Comparison of ENCODE assay signal across 15 cellular contexts in the genomic region with DNA sequence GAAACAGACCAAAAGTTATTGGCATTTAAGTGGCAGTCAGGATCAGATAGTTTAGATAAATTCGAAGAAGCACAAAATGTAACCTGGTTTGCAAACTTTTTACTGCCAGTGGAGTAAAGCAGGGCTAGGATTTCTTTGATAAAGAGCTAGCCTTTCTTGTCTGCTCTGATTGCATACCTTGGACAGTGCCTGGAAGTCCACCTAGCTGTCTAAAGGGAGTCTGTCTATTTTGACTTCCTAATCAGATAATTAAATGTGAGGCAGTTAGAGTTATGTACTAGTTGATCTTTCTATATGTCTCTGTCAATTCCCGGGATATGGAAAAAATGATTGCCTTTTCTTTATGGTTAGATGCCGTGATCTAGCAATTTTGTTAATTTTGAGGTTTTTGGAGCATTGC. TPM values are rescaled to one million over a fixed set of nuclear protein-coding genes. Genes with fewer than 3 reads are reported as not detected.
DNase-seq lines count a peak whose midpoint lies in the region; TF ChIP-seq lines count a peak whose summit lies in the region.
"Had no signal": no experiment of that assay in that cellular context is flagged by ENCODE, and none has a peak within 500 bp of the region (broad histone marks: within the 10 kb centered on the region; RNA-seq: fewer than 3 reads in every experiment).

No MANE protein-coding gene starts in this region.

- 52 to 62% methylated on average over 3 of the region's 3 CpGs for WGBS in GM23248 (ENCODE audit: low coverage in 1 of 2, low lambda C conversion rate in 2 of 2, missing lambda C conversion rate in 2 of 2), 2 experiments
- 90 to 100% methylated on average over 1 to 3 of the region's 3 CpGs for whole genome bisulfite sequencing in endodermal cell (ENCODE audit: insufficient coverage in 1 of 2, insufficient read length in 1 of 2), 2 experiments

- H3K27me3 ChIP-seq in GM23248 (replicated peaks; ENCODE audit: insufficient read depth) (no peaks in the 10 kb centered on the region), PC-9 (ENCODE audit: insufficient read depth, low read depth) (no peaks in the 10 kb centered on the region), endodermal cell (ENCODE audit: control insufficient read depth, insufficient read depth, low read length, poor library complexity, severe bottlenecking) (no peaks in the 10 kb centered on the region), osteoblast (ENCODE audit: insufficient read depth, low read length) (no peaks in the 10 kb centered on the region)
- H3K27me3 ChIP-seq: right atrium auricular region had no signal

- peaks cover 10% of the 10 kb centered on the region; the same call in 1 of the 2 replicates for H3F3A ChIP-seq in GM23248 (ENCODE audit: insufficient read depth)
- H3F3A ChIP-seq in PC-9 (ENCODE audit: insufficient read depth, low read depth) = peaks cover 17% of the 10 kb centered on the region

- H2AFZ ChIP-seq in GM23248 (no peak overlapping the region), PC-9 (no peak overlapping the region), osteoblast (ENCODE audit: low read length) (no peak overlapping the region)

- H3K4me1 Mint-ChIP-seq in endodermal cell = peaks cover 15% of the 10 kb centered on the region
- peaks cover 15% of the 10 kb centered on the region for H3K4me1 Mint-ChIP-seq in activated CD4-positive, alpha-beta memory T cell treated with anti-CD3 and anti-CD28 coated beads for 36 hours (ENCODE audit: low read depth)

- no peaks in the 10 kb centered on the region for H3K9me3 Mint-ChIP-seq in endodermal cell
- H3K9me3 Mint-ChIP-seq in activated CD4-positive, alpha-beta memory T cell treated with anti-CD3 and anti-CD28 coated beads for 36 hours = no peaks in the 10 kb centered on the region
- H3K9me3 Mint-ChIP-seq: activated T-helper 1 cell treated with anti-CD3 and anti-CD28 coated beads, Interleukin-12 subunit alpha, Interleukin-12 subunit beta, Interleukin-2, Interleukin-4 antibody, amounts not matched to agents 30 ng/mL and 10 ng/mL and 1 ng/mL, durations not matched to agents 14 hours and 24 hours and 36 hours had no signal

- H3K79me2 ChIP-seq in GM23248 (ENCODE audit: insufficient read depth) (peaks cover 90% of the 10 kb centered on the region), PC-9 (ENCODE audit: low read depth) (peaks cover 82% of the 10 kb centered on the region), osteoblast (ENCODE audit: insufficient read depth, low read length) (peaks cover 86% of the 10 kb centered on the region)

- peaks cover 3% of the 10 kb centered on the region for H3K36me3 Mint-ChIP-seq in endodermal cell (ENCODE audit: low read depth)
- H3K36me3 Mint-ChIP-seq in activated CD4-positive, alpha-beta memory T cell treated with anti-CD3 and anti-CD28 coated beads for 36 hours = no peaks in the 10 kb centered on the region

- H4K20me1 ChIP-seq in GM23248 (ENCODE audit: insufficient read depth) = no peaks in the 10 kb centered on the region
- no peaks in the 10 kb centered on the region for H4K20me1 ChIP-seq in PC-9 (ENCODE audit: insufficient read depth)
- no peaks in the 10 kb centered on the region for H4K20me1 ChIP-seq in osteoblast (ENCODE audit: insufficient read depth, low read length)

- no peaks in the 10 kb centered on the region for H3K9me3 ChIP-seq in GM23248 (ENCODE audit: low read depth)
- no peaks in the 10 kb centered on the region for H3K9me3 ChIP-seq in PC-9 (ENCODE audit: insufficient read depth, low read depth)
- H3K9me3 ChIP-seq in endodermal cell (ENCODE audit: control insufficient read depth, low read length) = no peaks in the 10 kb centered on the region
- no peaks in the 10 kb centered on the region for H3K9me3 ChIP-seq in osteoblast (ENCODE audit: low read depth, low read length)
- H3K9me3 ChIP-seq: right atrium auricular region had no signal

- no peak for TF ChIP-seq CTCF in PC-9 (conservative IDR thresholded peaks at IDR 0.05)
- no peak for TF ChIP-seq CTCF in endodermal cell (conservative IDR thresholded peaks at IDR 0.05)
- TF ChIP-seq CTCF in osteoblast (IDR thresholded peaks at IDR 0.05; ENCODE audit: extremely low read depth, low read depth, low read length) = no peak

- in situ Hi-C loops in GM23248 (cut with MboI) = no loop called here

- intact Hi-C loops in PC-9 (cut with micrococcal nuclease; ENCODE audit: unreplicated experiment) = no loop called here
- intact Hi-C loops in activated CD4-positive, alpha-beta memory T cell treated with anti-CD3 and anti-CD28 coated beads for 36 hours (cut with micrococcal nuclease) = no loop called here

- H3K4me1 ChIP-seq in GM23248 (ENCODE audit: insufficient read depth) (peaks cover 16% of the 10 kb centered on the region), PC-9 (replicated peaks; ENCODE audit: insufficient read depth) (peaks cover 44% of the 10 kb centered on the region), endodermal cell (ENCODE audit: control insufficient read depth, insufficient read depth, low read length) (no peaks in the 10 kb centered on the region), osteoblast (ENCODE audit: insufficient read depth, low read length) (peaks cover 18% of the 10 kb centered on the region)

- DNase-seq in GM23248 (peak; percentile 41), PC-9 (peak in 1 of 2 experiments; percentile 38), endodermal cell (no peak), osteoblast (ENCODE audit: insufficient read length, low spot score, missing footprints) (peak; percentile 56), NCI-H510A (lab: John Stamatoyannopoulos, UW) (no peak), NCI-H748 treated with DMSO at 0.1 percent for 48 hours (lab: John Stamatoyannopoulos, UW) (no peak)
- no peak for DNase-seq in activated CD4-positive, alpha-beta memory T cell treated with anti-CD3 and anti-CD28 coated beads for 36 hours
- DNase-seq: cerebellar nuclear complex, NCI-H2171, NCI-H774 had no signal

- H3K4me3 Mint-ChIP-seq in endodermal cell = no peak overlapping the region
- no peak overlapping the region for H3K4me3 Mint-ChIP-seq in activated CD4-positive, alpha-beta memory T cell treated with anti-CD3 and anti-CD28 coated beads for 36 hours
- H3K4me3 Mint-ChIP-seq: activated T-helper 1 cell treated with anti-CD3 and anti-CD28 coated beads, Interleukin-12 subunit alpha, Interleukin-12 subunit beta, Interleukin-2, Interleukin-4 antibody, amounts not matched to agents 30 ng/mL and 10 ng/mL and 1 ng/mL, durations not matched to agents 14 hours and 24 hours and 36 hours had no signal

- H3K27me3 Mint-ChIP-seq in endodermal cell (ENCODE audit: insufficient read depth) = no peaks in the 10 kb centered on the region
- H3K27me3 Mint-ChIP-seq in activated CD4-positive, alpha-beta memory T cell treated with anti-CD3 and anti-CD28 coated beads for 36 hours = no peaks in the 10 kb centered on the region

- H3K9me2 ChIP-seq in GM23248 (ENCODE audit: insufficient read depth) (no peaks in the 10 kb centered on the region), PC-9 (ENCODE audit: insufficient read depth) (no peaks in the 10 kb centered on the region)

- POLR2A ChIA-PET in PC-9 (lab: Charles Lee; ENCODE audit: unreplicated experiment) = no interaction called here
- POLR2A ChIA-PET in activated CD4-positive, alpha-beta memory T cell treated with anti-CD3 and anti-CD28 coated beads for 36 hours (lab: Charles Lee) = no interaction called here

- H3K4me2 ChIP-seq in GM23248 (ENCODE audit: unreplicated experiment) = peak overlapping the region; percentile 50
- H3K4me2 ChIP-seq in PC-9 = peak overlapping the region; percentile 37
- H3K4me2 ChIP-seq in osteoblast (ENCODE audit: insufficient read depth, low read length) = no peak overlapping the region
- H3K4me2 ChIP-seq: KMS-11 had no signal

- BruUV-seq in PC-9 (replicated peaks; lab: Mats Ljungman, UMichigan) = no TSS peak

- H3K36me3 ChIP-seq in GM23248 (ENCODE audit: low read depth) = no peaks in the 10 kb centered on the region
- 0 out of 2 replicates have a peak, but pooled peaks cover 5% of the 10 kb centered on the region for H3K36me3 ChIP-seq in PC-9 (ENCODE audit: low read depth)
- H3K36me3 ChIP-seq in endodermal cell (ENCODE audit: control insufficient read depth, insufficient read depth, low read length) = peaks cover 31% of the 10 kb centered on the region
- no peaks in the 10 kb centered on the region for H3K36me3 ChIP-seq in osteoblast (ENCODE audit: insufficient read depth, low read length)
- H3K36me3 ChIP-seq: right atrium auricular region had no signal

- no peak overlapping the region for H3K27ac ChIP-seq in GM23248
- peak overlapping the region; percentile 56 for H3K27ac ChIP-seq in PC-9
- H3K27ac ChIP-seq in endodermal cell (ENCODE audit: low read depth, low read length) = no peak overlapping the region
- no peak overlapping the region for H3K27ac ChIP-seq in osteoblast (ENCODE audit: low read depth, low read length)
- H3K27ac ChIP-seq: KMS-11, right atrium auricular region had no signal

- CTCF ChIA-PET in PC-9 (lab: Charles Lee) = interaction anchor here (0.5 to 0.6 kb wide), 3 partner anchors 36 to 238 kb away, joined by 3 read pairs; no protein-coding TSS in a partner anchor
- CTCF ChIA-PET in activated CD4-positive, alpha-beta memory T cell treated with anti-CD3 and anti-CD28 coated beads for 36 hours (lab: Charles Lee) = no interaction called here

- H3K9ac ChIP-seq in GM23248 (no peak overlapping the region), endodermal cell (ENCODE audit: extremely low read depth, low read length, poor library complexity, severe bottlenecking) (no peak overlapping the region)
- H3K9ac ChIP-seq: KMS-11 had no signal

- no peak overlapping the region for H3K27ac Mint-ChIP-seq in endodermal cell
- H3K27ac Mint-ChIP-seq in activated CD4-positive, alpha-beta memory T cell treated with anti-CD3 and anti-CD28 coated beads for 36 hours = no peak overlapping the region
- H3K27ac Mint-ChIP-seq: activated T-helper 1 cell treated with anti-CD3 and anti-CD28 coated beads, Interleukin-12 subunit alpha, Interleukin-12 subunit beta, Interleukin-2, Interleukin-4 antibody, amounts not matched to agents 30 ng/mL and 10 ng/mL and 1 ng/mL, durations not matched to agents 14 hours and 24 hours and 36 hours had no signal

- H3K4me3 ChIP-seq in GM23248 = no peak overlapping the region
- no peak overlapping the region; the same call in 1 of the 2 replicates for H3K4me3 ChIP-seq in PC-9
- peak overlapping the region; percentile 99 for H3K4me3 ChIP-seq in endodermal cell (ENCODE audit: low read length)
- no peak overlapping the region for H3K4me3 ChIP-seq in osteoblast (ENCODE audit: insufficient read depth, low read length)
- H3K4me3 ChIP-seq: right atrium auricular region had no signal

RNA-seq across cellular contexts. Expression of a gene that starts 4.1 kb away (rescaled TPM):
- total RNA-seq in GM23248 (2014; rRNA removed; shearing (Covaris generic)) = 18.2 and 19.6 TPM in 2 replicates
- polyA plus RNA-seq in GM23248 (2016; fragmentation: Nextera tagmentation; extraction: Ambion mirVana) = 13.6 and 15.5 TPM in 2 replicates
- 51.5 and 51.7 TPM in 2 replicates for total RNA-seq in PC-9 (2021)
- total RNA-seq in endodermal cell = 10 to 100 TPM; 39.0 to 60.1 TPM
- 47.1 TPM for polyA plus RNA-seq in endodermal cell (2013, experiment 1 of 2)
- 57.8 TPM for polyA plus RNA-seq in endodermal cell (2013, experiment 2 of 2)
- total RNA-seq in osteoblast = 21.4 and 21.8 TPM in 2 replicates
- 10 to 100 TPM; 17.1 to 21.9 TPM for total RNA-seq in activated CD4-positive, alpha-beta memory T cell treated with anti-CD3 and anti-CD28 coated beads for 36 hours

RNA-seq across cellular contexts. Expression of a gene that starts 24.0 kb away (rescaled TPM):
- total RNA-seq in GM23248 (2014; rRNA removed; shearing (Covaris generic)) = not detected in 2 replicates
- not detected in 2 replicates for polyA plus RNA-seq in GM23248 (2016; fragmentation: Nextera tagmentation; extraction: Ambion mirVana)
- total RNA-seq in PC-9 (2021) (not detected in 2 replicates), endodermal cell (1 to 10 TPM in 1 of 2 donors, under 1 TPM in 1; 0.20 to 2.0 TPM), osteoblast (not detected in 2 replicates)
- 0.43 TPM for polyA plus RNA-seq in endodermal cell (2013, experiment 1 of 2)
- polyA plus RNA-seq in endodermal cell (2013, experiment 2 of 2) = 0.29 TPM
- not detected for total RNA-seq in activated CD4-positive, alpha-beta memory T cell treated with anti-CD3 and anti-CD28 coated beads for 36 hours
- total RNA-seq: activated T-helper 1 cell treated with anti-CD3 and anti-CD28 coated beads, Interleukin-12 subunit alpha, Interleukin-12 subunit beta, Interleukin-2, Interleukin-4 antibody, amounts not matched to agents 30 ng/mL and 10 ng/mL and 1 ng/mL, durations not matched to agents 14 hours and 24 hours and 36 hours; mesenteric fat pad; right atrium auricular region had no signal
- polyA plus RNA-seq: neural cell had no signal

Comparison
In these comparisons a context has a peak if more than half of its experiments do, and no peak if none do; other contexts are left out.
1. DNase-seq: peak in GM23248 (single experiment) and osteoblast (single experiment); none in endodermal cell (single experiment), NCI-H510A (single experiment), activated CD4-positive, alpha-beta memory T cell treated with anti-CD3 and anti-CD28 coated beads for 36 hours (single experiment) and NCI-H748 treated with DMSO at 0.1 percent for 48 hours (single experiment).